ENCODE assay signal across 18 cellular contexts in genomic region chr21:37431243-37431642, GRCh38.
DNase-seq lines count a peak whose midpoint lies in the region; ATAC-seq lines count a peak whose summit lies in the region.
"Had no signal": no experiment of that assay in that cellular context is flagged by ENCODE, and none has a peak within 500 bp of the region (broad histone marks: within the 10 kb centered on the region; RNA-seq: fewer than 3 reads in every experiment).

No MANE protein-coding gene starts in this region.

- POLR2A ChIA-PET in T-cell (lab: Charles Lee) = interaction anchor here in 1 of 2 donors (0.7 kb wide), 1 partner anchor 8 kb away, joined by 3 read pairs; no protein-coding TSS in a partner anchor

- CTCF ChIA-PET in T-cell (lab: Charles Lee) = interaction anchor here (0.6 kb wide), 2 partner anchors 17 to 180 kb away, joined by 3 to 5 read pairs; no protein-coding TSS in a partner anchor

- peak overlapping the region; percentile 54 for H3K27ac ChIP-seq in skeletal muscle tissue (ENCODE audit: low read depth, low read length)
- H3K27ac ChIP-seq: BLaER1 treated with 17β-estradiol and CSF1 and Interleukin-3, amounts not matched to agents 10 nM and 100 nM; VCaP had no signal

- H3K27me3 Mint-ChIP-seq in activated T-cell treated with anti-CD3 and anti-CD28 coated beads, Interleukin-2, amount 50 U/mL, for 24 hours = no peaks in the 10 kb centered on the region
- no peaks in the 10 kb centered on the region for H3K27me3 Mint-ChIP-seq in T-cell

- no peaks in the 10 kb centered on the region for H3K9me3 Mint-ChIP-seq in activated T-cell treated with anti-CD3 and anti-CD28 coated beads, Interleukin-2, amount 50 U/mL, for 24 hours
- H3K9me3 Mint-ChIP-seq in T-cell = no peaks in the 10 kb centered on the region

- peak overlapping the region; percentile 74 for H3K27ac Mint-ChIP-seq in activated T-cell treated with anti-CD3 and anti-CD28 coated beads, Interleukin-2, amount 50 U/mL, for 24 hours
- peak overlapping the region; percentile 69 to 86 for H3K27ac Mint-ChIP-seq in T-cell

- peaks cover 31 to 50% (median 38%) of the 10 kb centered on the region in 3 donors for H3K4me1 ChIP-seq in skeletal muscle tissue (ENCODE audit: control insufficient read depth in 3 of 3, insufficient read depth in 3 of 3, low read length in 3 of 3)

- H3K4me3 Mint-ChIP-seq in activated T-cell treated with anti-CD3 and anti-CD28 coated beads, Interleukin-2, amount 50 U/mL, for 24 hours = no peak overlapping the region
- H3K4me3 Mint-ChIP-seq in T-cell = peak overlapping the region in 2 of 3 donors; percentile 28 to 30
- H3K4me3 Mint-ChIP-seq: mesothelial cell of epicardium had no signal

- peaks cover 0 to 4% (median 0%) of the 10 kb centered on the region in 3 donors for H3K36me3 ChIP-seq in skeletal muscle tissue (ENCODE audit: control insufficient read depth in 3 of 3, insufficient read depth in 3 of 3, low read length in 3 of 3)

- H3K9me3 ChIP-seq in skeletal muscle tissue (ENCODE audit: control insufficient read depth in 3 of 3, low read length in 3 of 3) = no peaks in the 10 kb centered on the region

- H3K9ac ChIP-seq in skeletal muscle tissue (ENCODE audit: low read depth in 1 of 3, low read length in 3 of 3) = no peak overlapping the region
- H3K9ac ChIP-seq: BLaER1 treated with 17β-estradiol and CSF1 and Interleukin-3, amounts not matched to agents 10 nM and 100 nM had no signal

- DNase-seq in activated T-cell treated with anti-CD3 and anti-CD28 coated beads, Interleukin-2, amount 50 U/mL, for 24 hours = no peak
- no peak for DNase-seq in activated T-cell treated with anti-CD3 and anti-CD28 coated beads, Interleukin-2, amount 50 U/mL, for 1 hour
- DNase-seq in T-cell (no peak), left kidney (ENCODE audit: low read depth, low spot score) (peak; percentile 19), EL (no peak)
- DNase-seq: activated gamma-delta T cell treated with Interleukin-2 at 50 U/mL for 16 hours; dermis blood vessel endothelial cell; DMS79 treated with DMSO at 0.1 percent for 48 hours; islet precursor cell; NCI-H1436; NCI-H226; stimulated activated naive CD4-positive, alpha-beta T cell treated with Interleukin-2 at 50 U/mL for 16 hours had no signal

- no peaks in the 10 kb centered on the region for H3K27me3 ChIP-seq in skeletal muscle tissue (ENCODE audit: control insufficient read depth in 3 of 3, insufficient read depth in 3 of 3, low read length in 3 of 3)
- H3K27me3 ChIP-seq: BLaER1 treated with 17β-estradiol and CSF1 and Interleukin-3, amounts not matched to agents 10 nM and 100 nM had no signal

- H3K4me1 Mint-ChIP-seq in activated T-cell treated with anti-CD3 and anti-CD28 coated beads, Interleukin-2, amount 50 U/mL, for 24 hours (ENCODE audit: low read depth) = peaks cover 65% of the 10 kb centered on the region
- H3K4me1 Mint-ChIP-seq in T-cell = peaks cover 65 to 71% (median 66%) of the 10 kb centered on the region in 3 donors

- H3K4me3 ChIP-seq in skeletal muscle tissue (ENCODE audit: low read length in 3 of 3) = no peak overlapping the region
- H3K4me3 ChIP-seq: BLaER1 treated with 17β-estradiol and CSF1 and Interleukin-3, amounts not matched to agents 10 nM and 100 nM had no signal

- H3K36me3 Mint-ChIP-seq in activated T-cell treated with anti-CD3 and anti-CD28 coated beads, Interleukin-2, amount 50 U/mL, for 24 hours (ENCODE audit: low read depth) = peaks cover 68% of the 10 kb centered on the region
- H3K36me3 Mint-ChIP-seq in T-cell = peaks cover 44% of the 10 kb centered on the region

- no peak for ATAC-seq in T-cell (replicated peaks in 1 of 4)
- no peak for ATAC-seq in HG03025 (IDR thresholded peaks at IDR 0.05; ENCODE audit: low FRiP score, unreplicated experiment)
- no peak for ATAC-seq in GM21447 (IDR thresholded peaks at IDR 0.05; ENCODE audit: unreplicated experiment)
